8 cellular contexts compared by ENCODE assay signal in the genomic region with DNA sequence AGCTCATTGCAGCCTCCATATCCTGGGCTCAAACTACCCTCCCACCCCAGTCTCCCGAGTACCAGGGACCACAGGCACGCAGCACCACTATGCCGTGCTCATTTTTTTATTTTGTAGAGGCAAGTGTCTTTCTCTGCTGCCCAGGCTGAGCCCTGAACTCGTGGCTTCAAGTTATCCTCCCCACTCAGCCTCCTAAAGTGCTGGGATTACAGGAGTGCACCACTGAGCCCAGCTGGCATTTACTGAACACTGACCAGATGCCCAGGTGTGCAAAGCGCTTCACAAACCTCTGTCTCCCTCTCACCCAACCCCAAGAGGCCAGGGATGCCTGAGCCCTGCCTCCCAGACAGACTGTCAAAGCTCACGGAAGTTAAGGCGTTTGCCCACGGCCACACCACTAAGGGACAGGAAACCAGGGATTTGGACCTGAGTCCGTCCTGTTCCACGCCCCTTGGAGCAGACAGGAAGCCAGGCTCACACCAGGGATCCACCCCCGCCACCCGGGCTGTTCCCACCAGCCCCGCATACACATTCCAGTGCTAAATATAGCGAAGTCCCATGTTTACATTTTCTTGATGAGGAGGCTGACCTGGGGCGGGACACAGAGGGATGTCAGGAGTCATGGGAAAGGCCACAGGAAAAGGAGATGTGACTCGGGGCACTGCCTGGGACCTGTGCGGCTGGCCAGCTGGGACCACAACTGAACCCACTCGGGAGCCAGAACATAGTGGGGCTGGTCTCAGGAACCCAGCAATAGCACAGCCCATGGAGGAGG. TPM values are rescaled to one million over a fixed set of nuclear protein-coding genes. Genes with fewer than 3 reads are reported as not detected.
DNase-seq lines count a peak whose midpoint lies in the region; ATAC-seq, FAIRE-seq and TF ChIP-seq lines count a peak whose summit lies in the region.
"Had no signal": no experiment of that assay in that cellular context is flagged by ENCODE, and none has a peak within 500 bp of the region (broad histone marks: within the 10 kb centered on the region; RNA-seq: fewer than 3 reads in every experiment).

No MANE protein-coding gene starts in this region.

- peak; percentile 41 for ATAC-seq in left lobe of liver
- ATAC-seq in HG03108 (IDR thresholded peaks at IDR 0.05; ENCODE audit: unreplicated experiment): no peak

- intact Hi-C loops in stomach (cut with DNase I; ENCODE audit: low total_unique reads): no loop called here

- peaks cover 0 to 49% (median 25%) of the 10 kb centered on the region in 4 donors for H3K36me3 ChIP-seq in stomach

- H3K4me1 ChIP-seq in stomach: peaks cover 4 to 32% (median 11%) of the 10 kb centered on the region in 4 donors

- TF ChIP-seq POLR2A in stomach (IDR thresholded peaks at IDR 0.05): no peak

- WGBS in stomach, 5 donors: 51 to 63% (median 61%) methylated on average over 12 to 18 of the region's 18 CpGs

- DNase-seq in HTR-8/SVneo (ENCODE audit: insufficient read length, low spot score): peak; percentile 27
- DNase-seq in choroid plexus epithelial cell (ENCODE audit: low read depth): peak; percentile 74
- DNase-seq in left lobe of liver (ENCODE audit: low spot score): no peak
- no peak for DNase-seq in T-helper 1 cell
- no peak for DNase-seq in stomach
- DNase-seq in NCI-H2196 treated with DMSO at 0.1 percent for 48 hours (lab: John Stamatoyannopoulos, UW; ENCODE audit: unreplicated experiment): no peak

- no peaks in the 10 kb centered on the region for H3K27me3 ChIP-seq in stomach

- no peak for TF ChIP-seq CTCF in choroid plexus epithelial cell (conservative IDR thresholded peaks at IDR 0.05; ENCODE audit: low read depth, low read length)
- no peak for TF ChIP-seq CTCF in stomach (IDR thresholded peaks at IDR 0.05)

- peak overlapping the region in 2 of 5 donors; percentile 25 to 30 for H3K27ac ChIP-seq in stomach

- H3K4me3 ChIP-seq in choroid plexus epithelial cell (ENCODE audit: low read depth, low read length) (no peak overlapping the region), stomach (no peak overlapping the region)

- no peak for TF ChIP-seq EP300 in stomach (IDR thresholded peaks at IDR 0.05)

- no peaks in the 10 kb centered on the region for H3K9me3 ChIP-seq in stomach

- no peak for FAIRE-seq in HTR-8/SVneo (lab: Jason Lieb, UNC)
- FAIRE-seq: colon had no signal

RNA-seq across cellular contexts. Expression of gene TESC, which starts 51.2 kb away (rescaled TPM):
- total RNA-seq in left lobe of liver: 3.1 TPM
- total RNA-seq in stomach: 100 to 1,000 TPM in 2 of 5 donors, 10 to 100 TPM in 2, not detected in 1; 51.3 to 352 (median 103) TPM
- 100 to 1,000 TPM in 1 of 3 donors, 10 to 100 TPM in 2; 70.3 to 183 (median 87.5) TPM for polyA plus RNA-seq in stomach

Comparison
In these comparisons a context has a peak if more than half of its experiments do, and no peak if none do; other contexts are left out.
1. DNase-seq: peak in HTR-8/SVneo (single experiment) and choroid plexus epithelial cell (single experiment); none in left lobe of liver (single experiment), T-helper 1 cell (0 of 5), stomach (single experiment) and NCI-H2196 treated with DMSO at 0.1 percent for 48 hours (single experiment).